9 cellular contexts compared by ENCODE assay signal in genomic region chr2:170820647-170821630, GRCh38. TPM values are rescaled to one million over a fixed set of nuclear protein-coding genes. Genes with fewer than 3 reads are reported as not detected.
DNase-seq lines count a peak whose midpoint lies in the region; ATAC-seq and TF ChIP-seq lines count a peak whose summit lies in the region.
"Had no signal": no experiment of that assay in that cellular context is flagged by ENCODE, and none has a peak within 500 bp of the region (broad histone marks: within the 10 kb centered on the region; RNA-seq: fewer than 3 reads in every experiment).

No MANE protein-coding gene starts in this region.

- H3K9me3 Mint-ChIP-seq in CD4-positive, alpha-beta memory T cell: peaks cover 0 to 12% (median 1%) of the 10 kb centered on the region in 8 donors
- H3K9me3 Mint-ChIP-seq in HFFc6 (no peaks in the 10 kb centered on the region), mesothelial cell of epicardium (no peaks in the 10 kb centered on the region)
- no peaks in the 10 kb centered on the region for H3K9me3 Mint-ChIP-seq in activated T-helper 1 cell treated with anti-CD3 and anti-CD28 coated beads, Interleukin-12 subunit alpha, Interleukin-12 subunit beta, Interleukin-2, Interleukin-4 antibody, amounts not matched to agents 30 ng/mL and 10 ng/mL and 1 ng/mL, durations not matched to agents 14 hours and 24 hours and 36 hours

- peaks cover 60% of the 10 kb centered on the region for H3K27me3 ChIP-seq in CD4-positive, alpha-beta memory T cell (ENCODE audit: insufficient read depth, low read length)
- H3K27me3 ChIP-seq in SJCRH30: no peaks in the 10 kb centered on the region

- no peaks in the 10 kb centered on the region for H3K36me3 ChIP-seq in CD4-positive, alpha-beta memory T cell (ENCODE audit: insufficient read depth, low read length)
- 0 out of 2 replicates have a peak, but pooled peaks cover 2% of the 10 kb centered on the region for H3K36me3 ChIP-seq in SJCRH30

- peaks cover 56 to 76% of the 10 kb centered on the region in 2 donors for H3K27me3 Mint-ChIP-seq in CD4-positive, alpha-beta memory T cell
- H3K27me3 Mint-ChIP-seq in HFFc6 (ENCODE audit: insufficient read depth) (peaks cover 78% of the 10 kb centered on the region), mesothelial cell of epicardium (ENCODE audit: low read depth) (peaks cover 98% of the 10 kb centered on the region)
- peaks cover 86% of the 10 kb centered on the region for H3K27me3 Mint-ChIP-seq in activated T-helper 1 cell treated with anti-CD3 and anti-CD28 coated beads, Interleukin-12 subunit alpha, Interleukin-12 subunit beta, Interleukin-2, Interleukin-4 antibody, amounts not matched to agents 30 ng/mL and 10 ng/mL and 1 ng/mL, durations not matched to agents 14 hours and 24 hours and 36 hours (ENCODE audit: insufficient read depth)

- ATAC-seq in HG02571 (IDR thresholded peaks at IDR 0.05; ENCODE audit: unreplicated experiment) (no peak), HG02973 (IDR thresholded peaks at IDR 0.05; ENCODE audit: unreplicated experiment) (no peak)

- intact Hi-C loops in CD4-positive, alpha-beta memory T cell (cut with micrococcal nuclease): loop anchor here (2.0 to 10.0 kb wide), 2 partner anchors 52 to 1264 kb away; partner anchors contain the start of gene DLX1
- intact Hi-C loops in activated T-helper 1 cell treated with anti-CD3 and anti-CD28 coated beads, Interleukin-12 subunit alpha, Interleukin-12 subunit beta, Interleukin-2, Interleukin-4 antibody, amounts not matched to agents 30 ng/mL and 10 ng/mL and 1 ng/mL, durations not matched to agents 14 hours and 24 hours and 36 hours (cut with micrococcal nuclease): no loop called here

- H3K27ac Mint-ChIP-seq in CD4-positive, alpha-beta memory T cell: peak overlapping the region in 6 of 7 donors; percentile 8 to 53 (median 47)
- no peak overlapping the region for H3K27ac Mint-ChIP-seq in HFFc6
- peak overlapping the region; percentile 35 for H3K27ac Mint-ChIP-seq in activated T-helper 1 cell treated with anti-CD3 and anti-CD28 coated beads, Interleukin-12 subunit alpha, Interleukin-12 subunit beta, Interleukin-2, Interleukin-4 antibody, amounts not matched to agents 30 ng/mL and 10 ng/mL and 1 ng/mL, durations not matched to agents 14 hours and 24 hours and 36 hours
- no peak overlapping the region for H3K27ac Mint-ChIP-seq in mesothelial cell of epicardium

- no peaks in the 10 kb centered on the region for H3K9me3 ChIP-seq in CD4-positive, alpha-beta memory T cell (ENCODE audit: control insufficient read depth in 1 of 2, low read length in 2 of 2)
- no peaks in the 10 kb centered on the region for H3K9me3 ChIP-seq in SJCRH30 (replicated peaks)

- H3K4me1 ChIP-seq in CD4-positive, alpha-beta memory T cell (ENCODE audit: insufficient read depth, low read length): peaks cover 62% of the 10 kb centered on the region
- no peaks in the 10 kb centered on the region for H3K4me1 ChIP-seq in SJCRH30

- peak overlapping the region; percentile 83 to 95 (median 88) for H3K4me3 Mint-ChIP-seq in CD4-positive, alpha-beta memory T cell
- H3K4me3 Mint-ChIP-seq in HFFc6 (peak overlapping the region; percentile 27), mesothelial cell of epicardium (peak overlapping the region; percentile 9)
- peak overlapping the region; percentile 68 for H3K4me3 Mint-ChIP-seq in activated T-helper 1 cell treated with anti-CD3 and anti-CD28 coated beads, Interleukin-12 subunit alpha, Interleukin-12 subunit beta, Interleukin-2, Interleukin-4 antibody, amounts not matched to agents 30 ng/mL and 10 ng/mL and 1 ng/mL, durations not matched to agents 14 hours and 24 hours and 36 hours

- POLR2A ChIA-PET in CD4-positive, alpha-beta memory T cell (lab: Charles Lee; ENCODE audit: partially characterized antibody): no interaction called here

- H3K4me1 Mint-ChIP-seq in CD4-positive, alpha-beta memory T cell: peaks cover 35 to 77% (median 53%) of the 10 kb centered on the region in 4 donors
- peaks cover 24% of the 10 kb centered on the region for H3K4me1 Mint-ChIP-seq in HFFc6 (ENCODE audit: low read depth)
- peaks cover 32% of the 10 kb centered on the region for H3K4me1 Mint-ChIP-seq in activated T-helper 1 cell treated with anti-CD3 and anti-CD28 coated beads, Interleukin-12 subunit alpha, Interleukin-12 subunit beta, Interleukin-2, Interleukin-4 antibody, amounts not matched to agents 30 ng/mL and 10 ng/mL and 1 ng/mL, durations not matched to agents 14 hours and 24 hours and 36 hours (ENCODE audit: low read depth)
- H3K4me1 Mint-ChIP-seq in mesothelial cell of epicardium: peaks cover 43% of the 10 kb centered on the region

- H3K36me3 Mint-ChIP-seq in CD4-positive, alpha-beta memory T cell: peaks cover 0 to 5% of the 10 kb centered on the region in 2 donors
- H3K36me3 Mint-ChIP-seq in HFFc6 (ENCODE audit: low read depth) (no peaks in the 10 kb centered on the region), mesothelial cell of epicardium (no peaks in the 10 kb centered on the region)
- peaks cover 2% of the 10 kb centered on the region for H3K36me3 Mint-ChIP-seq in activated T-helper 1 cell treated with anti-CD3 and anti-CD28 coated beads, Interleukin-12 subunit alpha, Interleukin-12 subunit beta, Interleukin-2, Interleukin-4 antibody, amounts not matched to agents 30 ng/mL and 10 ng/mL and 1 ng/mL, durations not matched to agents 14 hours and 24 hours and 36 hours (ENCODE audit: low read depth)

- CTCF ChIA-PET in CD4-positive, alpha-beta memory T cell (lab: Charles Lee; ENCODE audit: partially characterized antibody): interaction anchor here (0.9 to 2.0 kb wide), 5 partner anchors 8 to 459 kb away, joined by 3 to 17 read pairs (median 5); partner anchors contain the start of gene GORASP2

- no peak overlapping the region for H3K27ac ChIP-seq in CD4-positive, alpha-beta memory T cell (ENCODE audit: low read depth, low read length)
- H3K27ac ChIP-seq in SJCRH30: no peak overlapping the region

- TF ChIP-seq CTCF in HFFc6 (IDR thresholded peaks at IDR 0.05) (no peak), mesothelial cell of epicardium (IDR thresholded peaks at IDR 0.05; ENCODE audit: unreplicated experiment) (no peak)

- peak overlapping the region; percentile 51 to 87 for H3K4me3 ChIP-seq in CD4-positive, alpha-beta memory T cell (ENCODE audit: low read length in 2 of 2)
- no peak overlapping the region for H3K4me3 ChIP-seq in SJCRH30

- peak in 4 of 5 donors; percentile 51 to 65 (median 58) for DNase-seq in CD4-positive, alpha-beta memory T cell
- DNase-seq in HFFc6 (no peak), mesothelial cell of epicardium (ENCODE audit: low spot score in 2 of 2, unreplicated experiment in 2 of 2) (no peak), SJCRH30 (no peak), SW 1271 (lab: John Stamatoyannopoulos, UW) (no peak)
- DNase-seq in activated T-helper 1 cell treated with anti-CD3 and anti-CD28 coated beads, Interleukin-12 subunit alpha, Interleukin-12 subunit beta, Interleukin-2, Interleukin-4 antibody, amounts not matched to agents 30 ng/mL and 10 ng/mL and 1 ng/mL, durations not matched to agents 14 hours and 24 hours and 36 hours (ENCODE audit: low spot score): no peak

RNA-seq across cellular contexts. Expression of gene GAD1, which starts 4.3 kb away (rescaled TPM):
- total RNA-seq in CD4-positive, alpha-beta memory T cell: not detected
- not detected for polyA plus RNA-seq in CD4-positive, alpha-beta memory T cell
- total RNA-seq in HFFc6 (2021; fragmentation: NEBNext Ultra II Directional; extraction: Animal tissue kit (Norgen Biotek cat#: 25700)): under 1 TPM in 2 of 6 experiments, not detected in 4; 0.21 to 0.26 TPM
- total RNA-seq in activated T-helper 1 cell treated with anti-CD3 and anti-CD28 coated beads, Interleukin-12 subunit alpha, Interleukin-12 subunit beta, Interleukin-2, Interleukin-4 antibody, amounts not matched to agents 30 ng/mL and 10 ng/mL and 1 ng/mL, durations not matched to agents 14 hours and 24 hours and 36 hours: 4.7 and 5.3 TPM in 2 replicates
- 0.20 to 0.34 TPM (median 0.31 TPM) in 3 replicates for total RNA-seq in mesothelial cell of epicardium
- total RNA-seq in SJCRH30 (2014; rRNA removed; shearing (Covaris generic)): 10.4 and 10.9 TPM in 2 replicates

RNA-seq across cellular contexts. Expression of gene ERICH2, which starts 50.8 kb away (rescaled TPM):
- not detected for total RNA-seq in CD4-positive, alpha-beta memory T cell
- polyA plus RNA-seq in CD4-positive, alpha-beta memory T cell: under 1 TPM in 1 of 2 donors, not detected in 1; 0.58 TPM
- total RNA-seq in HFFc6 (2021; fragmentation: NEBNext Ultra II Directional; extraction: Animal tissue kit (Norgen Biotek cat#: 25700)): not detected
- total RNA-seq in activated T-helper 1 cell treated with anti-CD3 and anti-CD28 coated beads, Interleukin-12 subunit alpha, Interleukin-12 subunit beta, Interleukin-2, Interleukin-4 antibody, amounts not matched to agents 30 ng/mL and 10 ng/mL and 1 ng/mL, durations not matched to agents 14 hours and 24 hours and 36 hours: not detected in 2 replicates
- 0.47 to 1.1 TPM (median 0.94 TPM) in 3 replicates for total RNA-seq in mesothelial cell of epicardium
- 0.68 and 2.1 TPM in 2 replicates for total RNA-seq in SJCRH30 (2014; rRNA removed; shearing (Covaris generic))
- total RNA-seq: M059J had no signal

Comparison
In these comparisons a context has a peak if more than half of its experiments do, and no peak if none do; other contexts are left out.
1. DNase-seq: peak in CD4-positive, alpha-beta memory T cell (4 of 5); none in HFFc6 (single experiment), activated T-helper 1 cell treated with anti-CD3 and anti-CD28 coated beads, Interleukin-12 subunit alpha, Interleukin-12 subunit beta, Interleukin-2, Interleukin-4 antibody, amounts not matched to agents 30 ng/mL and 10 ng/mL and 1 ng/mL, durations not matched to agents 14 hours and 24 hours and 36 hours (single experiment), mesothelial cell of epicardium (0 of 2), SJCRH30 (0 of 2) and SW 1271 (0 of 2).
2. H3K27ac Mint-ChIP-seq: peak in CD4-positive, alpha-beta memory T cell (6 of 7) and activated T-helper 1 cell treated with anti-CD3 and anti-CD28 coated beads, Interleukin-12 subunit alpha, Interleukin-12 subunit beta, Interleukin-2, Interleukin-4 antibody, amounts not matched to agents 30 ng/mL and 10 ng/mL and 1 ng/mL, durations not matched to agents 14 hours and 24 hours and 36 hours (single experiment); none in HFFc6 (single experiment) and mesothelial cell of epicardium (single experiment).
3. H3K4me3 Mint-ChIP-seq: peak in every context shown above with its lines; median percentile 88 in CD4-positive, alpha-beta memory T cell; 68 in activated T-helper 1 cell treated with anti-CD3 and anti-CD28 coated beads, Interleukin-12 subunit alpha, Interleukin-12 subunit beta, Interleukin-2, Interleukin-4 antibody, amounts not matched to agents 30 ng/mL and 10 ng/mL and 1 ng/mL, durations not matched to agents 14 hours and 24 hours and 36 hours; 27 in HFFc6; 9 in mesothelial cell of epicardium.